In genomic region chr21:34367320-34367935, GRCh38 we compare ENCODE assay signal across 8 cellular contexts. TPM values are rescaled to one million over a fixed set of nuclear protein-coding genes. Genes with fewer than 3 reads are reported as not detected.
DNase-seq lines count a peak whose midpoint lies in the region; ATAC-seq and TF ChIP-seq lines count a peak whose summit lies in the region.

No MANE protein-coding gene starts in this region.

- peaks cover 14% of the 10 kb centered on the region for H3K27me3 Mint-ChIP-seq in activated T-cell treated with anti-CD3 and anti-CD28 coated beads, Interleukin-2, amount 50 U/mL, for 4 hours (ENCODE audit: low read depth)

- no peak for TF ChIP-seq POLR2A in gastroesophageal sphincter (IDR thresholded peaks at IDR 0.05)

- no peaks in the 10 kb centered on the region for H3K36me3 Mint-ChIP-seq in activated T-cell treated with anti-CD3 and anti-CD28 coated beads, Interleukin-2, amount 50 U/mL, for 4 hours (ENCODE audit: insufficient read depth)

- TF ChIP-seq CTCF in gastroesophageal sphincter (IDR thresholded peaks at IDR 0.05): peak; percentile 49 to 72 (median 52)

- no peak overlapping the region for H3K4me3 Mint-ChIP-seq in activated T-cell treated with anti-CD3 and anti-CD28 coated beads, Interleukin-2, amount 50 U/mL, for 4 hours

- no peaks in the 10 kb centered on the region for H3K27me3 ChIP-seq in gastroesophageal sphincter

- no peak overlapping the region for H3K27ac ChIP-seq in gastroesophageal sphincter

- no peaks in the 10 kb centered on the region for H3K9me3 ChIP-seq in gastroesophageal sphincter

- ATAC-seq in activated T-cell treated with anti-CD3 and anti-CD28 coated beads, Interleukin-2, amount 50 U/mL, for 4 hours: peak in 1 of 2 donors; percentile 72
- ATAC-seq in gastroesophageal sphincter: no peak
- ATAC-seq in GM19324 (IDR thresholded peaks at IDR 0.05; ENCODE audit: low FRiP score, unreplicated experiment): no peak

- no peaks in the 10 kb centered on the region for H3K9me3 Mint-ChIP-seq in activated T-cell treated with anti-CD3 and anti-CD28 coated beads, Interleukin-2, amount 50 U/mL, for 4 hours

- DNase-seq in D341Med (ENCODE audit: low spot score): peak; percentile 47
- peak; percentile 43 for DNase-seq in HPDE6-E6E7 (ENCODE audit: extremely low spot score)
- peak; percentile 73 for DNase-seq in NCI-H82 (lab: John Stamatoyannopoulos, UW)
- DNase-seq in activated T-cell treated with anti-CD3 and anti-CD28 coated beads, Interleukin-2, amount 50 U/mL, for 4 hours: peak; percentile 22
- DNase-seq in pulmonary artery endothelial cell (ENCODE audit: low read depth, low spot score): peak; percentile 29
- DNase-seq in putamen (ENCODE audit: low spot score): no peak

- no peak for TF ChIP-seq EP300 in gastroesophageal sphincter (IDR thresholded peaks at IDR 0.05)

- H3K4me3 ChIP-seq in gastroesophageal sphincter: no peak overlapping the region

- no peaks in the 10 kb centered on the region for H3K4me1 ChIP-seq in gastroesophageal sphincter

- no peaks in the 10 kb centered on the region for H3K4me1 Mint-ChIP-seq in activated T-cell treated with anti-CD3 and anti-CD28 coated beads, Interleukin-2, amount 50 U/mL, for 4 hours (ENCODE audit: low read depth)

- no peaks in the 10 kb centered on the region for H3K36me3 ChIP-seq in gastroesophageal sphincter

- 60 to 65% methylated on average over 3 of the region's 3 CpGs for WGBS in gastroesophageal sphincter (ENCODE audit: low coverage in 1 of 2), 2 donors

RNA-seq across cellular contexts. Expression of gene KCNE2, which starts 3.6 kb away (rescaled TPM):
- not detected for total RNA-seq in activated T-cell treated with anti-CD3 and anti-CD28 coated beads, Interleukin-2, amount 50 U/mL, for 4 hours
- total RNA-seq in gastroesophageal sphincter: 1 to 10 TPM in 1 of 4 donors, not detected in 3; 1.5 TPM
- total RNA-seq in pulmonary artery endothelial cell: not detected in 2 replicates

RNA-seq across cellular contexts. Expression of gene SMIM11, which starts 7.9 kb away (rescaled TPM):
- total RNA-seq in activated T-cell treated with anti-CD3 and anti-CD28 coated beads, Interleukin-2, amount 50 U/mL, for 4 hours: 10 to 100 TPM; 22.8 to 28.9 (median 27.9) TPM
- total RNA-seq in gastroesophageal sphincter: 10 to 100 TPM in 1 of 4 donors, 1 to 10 TPM in 3; 6.1 to 16.2 (median 8.0) TPM
- total RNA-seq in pulmonary artery endothelial cell: 7.6 and 21.9 TPM in 2 replicates

RNA-seq across cellular contexts. Expression of gene SMIM34, which starts 56.3 kb away (rescaled TPM):
- total RNA-seq in activated T-cell treated with anti-CD3 and anti-CD28 coated beads, Interleukin-2, amount 50 U/mL, for 4 hours: not detected
- total RNA-seq in gastroesophageal sphincter: not detected
- total RNA-seq in pulmonary artery endothelial cell: not detected in 2 replicates
